ENCODE assay signal across 8 cellular contexts in genomic region chr16:69340095-69340644, GRCh38. TPM values are rescaled to one million over a fixed set of nuclear protein-coding genes. Genes with fewer than 3 reads are reported as not detected.
DNase-seq lines count a peak whose midpoint lies in the region; ATAC-seq and TF ChIP-seq lines count a peak whose summit lies in the region.

No MANE protein-coding gene starts in this region.

- H3K4me2 ChIP-seq in Loucy (ENCODE audit: low read depth, low read length, poor library complexity, severe bottlenecking), result peak overlapping the region; percentile 97

- no peaks in the 10 kb centered on the region for H3K27me3 Mint-ChIP-seq in CD8-positive, alpha-beta memory T cell
- no peaks in the 10 kb centered on the region for H3K27me3 Mint-ChIP-seq in naive B cell

- H3K9me3 ChIP-seq in CD8-positive, alpha-beta memory T cell (ENCODE audit: low read length), result no peaks in the 10 kb centered on the region
- H3K9me3 ChIP-seq in Loucy (ENCODE audit: insufficient read depth, low read depth, low read length), result no peaks in the 10 kb centered on the region

- POLR2A ChIA-PET in CD8-positive, alpha-beta memory T cell (lab: Charles Lee), result interaction anchor here (0.6 to 2.8 kb wide), 6 partner anchors 10 to 227 kb away, joined by 3 to 20 read pairs (median 3); partner anchors contain the start of gene PDF

- peak in 1 of 5 donors; percentile 8 for DNase-seq in CD8-positive, alpha-beta memory T cell
- DNase-seq in choroid plexus epithelial cell (ENCODE audit: low read depth), result peak; percentile 42
- DNase-seq in naive B cell, result no peak
- DNase-seq in iPS-NIHi7 (ENCODE audit: extremely low spot score), result no peak
- no peak for DNase-seq in hypothalamus (lab: John Stamatoyannopoulos, UW)
- no peak for DNase-seq in NCI-H524 treated with DMSO at 0.1 percent for 48 hours (lab: John Stamatoyannopoulos, UW)

- no peaks in the 10 kb centered on the region for H3F3A ChIP-seq in Loucy (ENCODE audit: low read depth)

- no peaks in the 10 kb centered on the region for H3K9me3 Mint-ChIP-seq in CD8-positive, alpha-beta memory T cell
- H3K9me3 Mint-ChIP-seq in naive B cell, result no peaks in the 10 kb centered on the region

- H3K27me3 ChIP-seq in CD8-positive, alpha-beta memory T cell (ENCODE audit: insufficient read depth, low read length, poor library complexity, severe bottlenecking), result no peaks in the 10 kb centered on the region
- H3K27me3 ChIP-seq in Loucy (ENCODE audit: insufficient read depth, low read length, poor library complexity, severe bottlenecking), result no peaks in the 10 kb centered on the region

- H3K27ac Mint-ChIP-seq in CD8-positive, alpha-beta memory T cell, result peak overlapping the region; percentile 88 to 100 (median 98)
- H3K27ac Mint-ChIP-seq in naive B cell, result peak overlapping the region; percentile 95 to 99 (median 97)

- peaks cover 21% of the 10 kb centered on the region for H3K36me3 ChIP-seq in CD8-positive, alpha-beta memory T cell (ENCODE audit: insufficient read depth, low read length)
- peaks cover 6% of the 10 kb centered on the region; the same call in 1 of the 2 replicates for H3K36me3 ChIP-seq in Loucy (ENCODE audit: insufficient read depth, low read length)

- peak overlapping the region; percentile 98 to 100 (median 99) for H3K4me3 Mint-ChIP-seq in CD8-positive, alpha-beta memory T cell
- H3K4me3 Mint-ChIP-seq in naive B cell, result peak overlapping the region; percentile 93 to 100 (median 100)

- H3K4me1 Mint-ChIP-seq in CD8-positive, alpha-beta memory T cell, result peaks cover 45 to 62% (median 59%) of the 10 kb centered on the region in 3 donors
- peaks cover 22 to 46% (median 42%) of the 10 kb centered on the region in 3 donors for H3K4me1 Mint-ChIP-seq in naive B cell

- H3K79me2 ChIP-seq in Loucy (ENCODE audit: insufficient read depth, low read length), result peaks cover 52% of the 10 kb centered on the region

- ATAC-seq in naive B cell (ENCODE audit: low read depth in 2 of 2), result no peak
- no peak for ATAC-seq in GM18907 (IDR thresholded peaks at IDR 0.05; ENCODE audit: unreplicated experiment)

- CTCF ChIA-PET in CD8-positive, alpha-beta memory T cell (lab: Charles Lee), result interaction anchor here (0.9 to 3.2 kb wide), 4 partner anchors 11 to 39 kb away, joined by 3 to 32 read pairs (median 4); partner anchors contain the start of gene PDF

- H3K36me3 Mint-ChIP-seq in CD8-positive, alpha-beta memory T cell, result peaks cover 0 to 59% (median 5%) of the 10 kb centered on the region in 3 donors
- H3K36me3 Mint-ChIP-seq in naive B cell, result peaks cover 8 to 10% of the 10 kb centered on the region in 2 donors

- H3K27ac ChIP-seq in CD8-positive, alpha-beta memory T cell (ENCODE audit: low read depth, low read length), result peak overlapping the region; percentile 70

- H3K4me3 ChIP-seq in CD8-positive, alpha-beta memory T cell (ENCODE audit: low read length), result peak overlapping the region; percentile 86
- H3K4me3 ChIP-seq in Loucy (ENCODE audit: low read length, poor library complexity, severe bottlenecking) (peak overlapping the region; percentile 83), choroid plexus epithelial cell (ENCODE audit: low read depth, low read length) (peak overlapping the region; percentile 95)

- H3K9ac ChIP-seq in Loucy (ENCODE audit: low read depth, low read length, poor library complexity, severe bottlenecking), result peak overlapping the region; percentile 88

- peaks cover 32% of the 10 kb centered on the region for H3K4me1 ChIP-seq in CD8-positive, alpha-beta memory T cell (ENCODE audit: insufficient read depth, low read length)
- H3K4me1 ChIP-seq in Loucy (ENCODE audit: insufficient read depth, low read length, poor library complexity, severe bottlenecking), result peaks cover 31% of the 10 kb centered on the region

- H4K20me1 ChIP-seq in Loucy (ENCODE audit: insufficient read depth, low read length, poor library complexity, severe bottlenecking), result peaks cover 3% of the 10 kb centered on the region

- H3K9me2 ChIP-seq in Loucy (replicated peaks; ENCODE audit: low read depth, low read length), result no peaks in the 10 kb centered on the region

- TF ChIP-seq CTCF in Loucy (conservative IDR thresholded peaks at IDR 0.05; ENCODE audit: low read length) (no peak), choroid plexus epithelial cell (conservative IDR thresholded peaks at IDR 0.05; ENCODE audit: low read depth, low read length) (no peak)

- peak overlapping the region; percentile 72 for H2AFZ ChIP-seq in Loucy (ENCODE audit: low read length)

RNA-seq across cellular contexts. Expression of gene NIP7, which starts 0.6 kb away (rescaled TPM):
- 10 to 100 TPM; 73.8 to 80.1 TPM for total RNA-seq in CD8-positive, alpha-beta memory T cell
- polyA plus RNA-seq in CD8-positive, alpha-beta memory T cell, result 23.7 TPM
- polyA plus RNA-seq in naive B cell (ENCODE audit: low read depth in 6 of 6), result 10 to 100 TPM; 21.0 to 30.4 (median 23.7) TPM

RNA-seq across cellular contexts. Expression of gene COG8, which starts 0.8 kb away (rescaled TPM):
- 10 to 100 TPM; 38.1 to 40.0 TPM for total RNA-seq in CD8-positive, alpha-beta memory T cell
- 42.3 TPM for polyA plus RNA-seq in CD8-positive, alpha-beta memory T cell
- polyA plus RNA-seq in naive B cell (ENCODE audit: low read depth in 6 of 6), result 10 to 100 TPM; 25.4 to 57.1 (median 34.3) TPM

RNA-seq across cellular contexts. Expression of gene PDF, which starts 9.8 kb away (rescaled TPM):
- total RNA-seq in CD8-positive, alpha-beta memory T cell, result 10 to 100 TPM; 29.1 to 34.9 TPM
- polyA plus RNA-seq in CD8-positive, alpha-beta memory T cell, result 17.4 TPM
- 10 to 100 TPM in 3 of 6 donors, 1 to 10 TPM in 3; 8.7 to 16.0 (median 11.1) TPM for polyA plus RNA-seq in naive B cell (ENCODE audit: low read depth in 6 of 6)

RNA-seq across cellular contexts. Expression of gene TMED6, which starts 11.4 kb away (rescaled TPM):
- 1 to 10 TPM in 1 of 2 experiments, under 1 TPM in 1; 0.80 to 1.4 TPM for total RNA-seq in CD8-positive, alpha-beta memory T cell
- polyA plus RNA-seq in CD8-positive, alpha-beta memory T cell, result not detected
- polyA plus RNA-seq in naive B cell (ENCODE audit: low read depth in 6 of 6), result under 1 TPM in 1 of 6 donors, not detected in 5; 0.44 TPM

RNA-seq across cellular contexts. Expression of gene VPS4A, which starts 29.0 kb away (rescaled TPM):
- 10 to 100 TPM; 35.7 to 35.9 TPM for total RNA-seq in CD8-positive, alpha-beta memory T cell
- 48.1 TPM for polyA plus RNA-seq in CD8-positive, alpha-beta memory T cell
- polyA plus RNA-seq in naive B cell (ENCODE audit: low read depth in 6 of 6), result 10 to 100 TPM; 22.2 to 35.1 (median 27.8) TPM
